In the genomic region with DNA sequence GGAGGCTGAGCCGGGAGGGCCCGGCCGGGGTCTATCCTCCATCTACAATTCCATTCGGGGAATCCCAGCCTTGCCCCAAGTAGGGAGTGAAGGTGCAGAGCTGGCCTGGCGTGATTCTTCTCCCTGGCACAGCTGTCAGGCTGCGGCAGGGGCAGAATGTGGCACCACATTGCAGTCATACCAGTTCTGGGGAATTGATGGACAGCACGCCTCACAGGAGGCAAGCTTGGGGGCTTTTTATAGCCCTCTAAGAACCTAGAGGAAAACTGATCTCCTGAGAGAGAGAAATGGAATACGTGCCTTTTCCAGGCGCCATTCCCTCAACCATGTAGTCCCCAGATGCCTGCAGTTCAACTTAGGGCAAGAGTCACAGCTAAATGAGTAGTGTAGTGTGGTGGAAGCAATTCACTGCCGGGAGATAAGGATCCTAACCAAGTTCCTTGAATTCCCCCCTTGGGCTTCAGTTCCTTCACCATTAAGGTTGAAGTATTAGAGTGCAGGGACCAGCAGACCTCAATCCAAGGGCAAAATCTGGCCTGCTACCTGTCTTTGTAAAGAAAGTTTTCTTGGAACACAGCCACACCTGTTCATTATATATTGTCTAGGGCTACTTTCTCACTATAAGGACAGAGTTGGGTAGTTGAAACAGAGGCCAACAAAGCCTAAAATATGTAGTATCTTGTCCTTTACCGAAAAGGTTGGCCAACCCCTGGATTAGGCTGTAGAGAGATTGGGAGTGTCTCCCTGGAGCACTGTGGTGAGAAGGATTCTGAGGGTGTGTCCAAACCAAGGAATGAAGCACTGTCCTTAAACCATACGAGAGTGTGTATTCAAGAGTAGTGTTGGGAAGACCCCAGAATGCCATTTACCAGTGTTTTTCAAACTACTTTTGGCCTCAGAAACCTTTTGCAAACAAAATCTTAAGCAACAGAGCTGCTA, we compare ENCODE assay signal across 25 cellular contexts. TPM values are rescaled to one million over a fixed set of nuclear protein-coding genes. Genes with fewer than 3 reads are reported as not detected.
"Had no signal": no experiment of that assay in that cellular context is flagged by ENCODE, and none has a peak within 500 bp of the region (broad histone marks: within the 10 kb centered on the region; RNA-seq: fewer than 3 reads in every experiment).

No MANE protein-coding gene starts in this region.

- H3K27ac ChIP-seq: colonic mucosa, gastroesophageal sphincter, prostate gland, sigmoid colon, SK-N-MC, transverse colon, vagina had no signal

- H3K27ac Mint-ChIP-seq: activated CD8-positive, alpha-beta T cell treated with anti-CD3 and anti-CD28 coated beads for 36 hours; activated naive CD4-positive, alpha-beta T cell treated with anti-CD3 and anti-CD28 coated beads, Interleukin-2, amount 10 ng/mL, durations not matched to agents 7 days and 5 days; activated naive CD8-positive, alpha-beta T cell treated with anti-CD3 and anti-CD28 coated beads, Interleukin-2, amount 50 U/mL, for 24 hours; activated T-cell treated with anti-CD3 and anti-CD28 coated beads, Interleukin-2, amount 50 U/mL, for 24 hours; endodermal cell; mesothelial cell of epicardium; WTC11 had no signal

- H3K27me3 Mint-ChIP-seq: activated CD8-positive, alpha-beta T cell treated with anti-CD3 and anti-CD28 coated beads for 36 hours had no signal

- H3K4me3 Mint-ChIP-seq: activated CD8-positive, alpha-beta T cell treated with anti-CD3 and anti-CD28 coated beads for 36 hours; activated naive CD4-positive, alpha-beta T cell treated with anti-CD3 and anti-CD28 coated beads, Interleukin-2, amount 10 ng/mL, durations not matched to agents 7 days and 5 days; activated naive CD8-positive, alpha-beta T cell treated with anti-CD3 and anti-CD28 coated beads, Interleukin-2, amount 50 U/mL, for 24 hours; activated T-cell treated with anti-CD3 and anti-CD28 coated beads, Interleukin-2, amount 50 U/mL, for 24 hours; brain; central memory CD8-positive, alpha-beta T cell; endodermal cell; mesothelial cell of epicardium; WTC11 had no signal

- H3K9me3 Mint-ChIP-seq: activated CD8-positive, alpha-beta T cell treated with anti-CD3 and anti-CD28 coated beads for 36 hours; activated naive CD4-positive, alpha-beta T cell treated with anti-CD3 and anti-CD28 coated beads, Interleukin-2, amount 10 ng/mL, durations not matched to agents 7 days and 5 days; activated naive CD8-positive, alpha-beta T cell treated with anti-CD3 and anti-CD28 coated beads, Interleukin-2, amount 50 U/mL, for 24 hours; activated T-cell treated with anti-CD3 and anti-CD28 coated beads, Interleukin-2, amount 50 U/mL, for 24 hours; central memory CD8-positive, alpha-beta T cell; endodermal cell; mesothelial cell of epicardium; WTC11 had no signal

- H3K36me3 Mint-ChIP-seq: activated naive CD4-positive, alpha-beta T cell treated with anti-CD3 and anti-CD28 coated beads, Interleukin-2, amount 10 ng/mL, durations not matched to agents 7 days and 5 days; brain; mesothelial cell of epicardium; WTC11 had no signal

- H3K27me3 ChIP-seq: colonic mucosa, gastroesophageal sphincter, sigmoid colon, transverse colon, vagina had no signal

- H3K4me3 ChIP-seq: colonic mucosa, gastroesophageal sphincter, prostate gland, sigmoid colon, SK-N-MC, transverse colon, vagina had no signal

- H3K4me1 ChIP-seq: colonic mucosa, prostate gland, transverse colon had no signal

- H3K4me1 Mint-ChIP-seq: activated naive CD4-positive, alpha-beta T cell treated with anti-CD3 and anti-CD28 coated beads, Interleukin-2, amount 10 ng/mL, durations not matched to agents 7 days and 5 days; activated naive CD8-positive, alpha-beta T cell treated with anti-CD3 and anti-CD28 coated beads, Interleukin-2, amount 50 U/mL, for 24 hours; central memory CD8-positive, alpha-beta T cell; mesothelial cell of epicardium had no signal

- ATAC-seq: activated CD8-positive, alpha-beta T cell treated with anti-CD3 and anti-CD28 coated beads for 36 hours; activated naive CD8-positive, alpha-beta T cell treated with anti-CD3 and anti-CD28 coated beads, Interleukin-2, amount 50 U/mL, for 24 hours; gastroesophageal sphincter; WTC11 had no signal

- H3K9me3 ChIP-seq: colonic mucosa, gastroesophageal sphincter, prostate gland, sigmoid colon, transverse colon, vagina had no signal

- H3K36me3 ChIP-seq: colonic mucosa, gastroesophageal sphincter, prostate gland, sigmoid colon, transverse colon, vagina had no signal

- DNase-seq: activated CD4-positive, alpha-beta T cell treated with anti-CD3 and anti-CD28 coated beads for 48 hours; activated CD8-positive, alpha-beta T cell treated with anti-CD3 and anti-CD28 coated beads for 36 hours; activated effector memory CD4-positive, alpha-beta T cell treated with Interleukin-2 at 50 U/mL for 16 hours; activated naive CD4-positive, alpha-beta T cell treated with anti-CD3 and anti-CD28 coated beads, Interleukin-2, amount 10 ng/mL, durations not matched to agents 7 days and 5 days; activated naive CD8-positive, alpha-beta T cell treated with anti-CD3 and anti-CD28 coated beads, Interleukin-2, amount 50 U/mL, for 24 hours; activated T-cell treated with anti-CD3 and anti-CD28 coated beads, Interleukin-2, amount 50 U/mL, for 24 hours; anterior cingulate cortex; colonic mucosa; endodermal cell; sigmoid colon; stimulated activated CD4-positive, alpha-beta T cell treated with anti-CD3 and anti-CD28 coated beads, Interleukin-12 subunit alpha, Interleukin-12 subunit beta, amount 100 ng/mL, for 4 hours; stimulated activated CD4-positive, alpha-beta T cell treated with anti-CD3 and anti-CD28 coated beads, Interleukin-1b, Interleukin-23, amount 100 ng/mL, for 48 hours; stimulated activated CD8-positive, alpha-beta memory T cell treated with anti-CD3 and anti-CD28 coated beads, Interleukin-4, amount 100 ng/mL, for 48 hours; stimulated activated naive CD4-positive, alpha-beta T cell; transverse colon had no signal

RNA-seq across cellular contexts. Expression of a gene that starts 10.6 kb away (rescaled TPM):
- total RNA-seq: T-helper 2 cell treated with Interferon-gamma antibody and Interleukin-4, amounts not matched to agents 100 ng/mL and 5 ng/mL, for 36 hours had no signal
- polyA plus RNA-seq: neural cell had no signal
